ENCODE assay signal across 12 cellular contexts in genomic region chr11:66559141-66559861, GRCh38. TPM values are rescaled to one million over a fixed set of nuclear protein-coding genes. Genes with fewer than 3 reads are reported as not detected.
DNase-seq lines count a peak whose midpoint lies in the region; ATAC-seq and TF ChIP-seq lines count a peak whose summit lies in the region.
"Had no signal": no experiment of that assay in that cellular context is flagged by ENCODE, and none has a peak within 500 bp of the region (broad histone marks: within the 10 kb centered on the region; RNA-seq: fewer than 3 reads in every experiment).

No MANE protein-coding gene starts in this region.

- no peaks in the 10 kb centered on the region for H3K9me3 Mint-ChIP-seq in CD8-positive, alpha-beta memory T cell
- H3K9me3 Mint-ChIP-seq in WTC11 (no peaks in the 10 kb centered on the region), Caco-2 (ENCODE audit: unreplicated experiment) (no peaks in the 10 kb centered on the region), progenitor cell of endocrine pancreas (ENCODE audit: low read depth) (no peaks in the 10 kb centered on the region)
- H3K9me3 Mint-ChIP-seq in effector memory CD8-positive, alpha-beta T cell: no peaks in the 10 kb centered on the region
- H3K9me3 Mint-ChIP-seq: natural killer cell treated with Interleukin-12 subunit alpha and Interleukin-12 subunit beta and Interleukin-15 and Interleukin-18, amount 100 ng/mL, for 72 hours had no signal

- intact Hi-C loops in psoas muscle (cut with DNase I): no loop called here
- intact Hi-C loops in Caco-2 (cut with micrococcal nuclease; ENCODE audit: unreplicated experiment): no loop called here

- no peaks in the 10 kb centered on the region for H3K9me3 ChIP-seq in CD8-positive, alpha-beta memory T cell (ENCODE audit: low read length)
- no peaks in the 10 kb centered on the region for H3K9me3 ChIP-seq in psoas muscle
- no peaks in the 10 kb centered on the region for H3K9me3 ChIP-seq in Caco-2

- TF ChIP-seq CTCF in WTC11 (IDR thresholded peaks at IDR 0.05) (no peak), psoas muscle (IDR thresholded peaks at IDR 0.05) (no peak), Caco-2 (IDR thresholded peaks at IDR 0.05; ENCODE audit: insufficient read depth in 1 of 2, low read depth in 1 of 2, low read length in 1 of 2, severe bottlenecking in 1 of 2, unreplicated experiment in 1 of 2) (no peak), progenitor cell of endocrine pancreas (IDR thresholded peaks at IDR 0.05; ENCODE audit: unreplicated experiment) (no peak)

- peaks cover 8 to 16% of the 10 kb centered on the region in 2 donors for H3K27me3 Mint-ChIP-seq in CD8-positive, alpha-beta memory T cell
- peaks cover 6% of the 10 kb centered on the region for H3K27me3 Mint-ChIP-seq in WTC11 (ENCODE audit: low read depth)
- peaks cover 0 to 7% of the 10 kb centered on the region in 2 donors for H3K27me3 Mint-ChIP-seq in effector memory CD8-positive, alpha-beta T cell
- H3K27me3 Mint-ChIP-seq in Caco-2 (ENCODE audit: insufficient read depth, unreplicated experiment): no peaks in the 10 kb centered on the region
- peaks cover 3% of the 10 kb centered on the region for H3K27me3 Mint-ChIP-seq in progenitor cell of endocrine pancreas

- peaks cover 5% of the 10 kb centered on the region for H3K4me1 ChIP-seq in CD8-positive, alpha-beta memory T cell (ENCODE audit: insufficient read depth, low read length)
- H3K4me1 ChIP-seq in psoas muscle (peaks cover 4% of the 10 kb centered on the region), Caco-2 (no peaks in the 10 kb centered on the region)

- BruUV-seq in Caco-2 (replicated peaks; lab: Mats Ljungman, UMichigan): no TSS peak

- DNase-seq in CD8-positive, alpha-beta memory T cell: peak in 4 of 5 donors; percentile 25 to 53 (median 27)
- DNase-seq in WTC11 (ENCODE audit: low spot score) (peak; percentile 55), psoas muscle (peak; percentile 53 to 70), Caco-2 (no peak), NCI-H446 (lab: John Stamatoyannopoulos, UW) (no peak), progenitor cell of endocrine pancreas (ENCODE audit: low spot score, unreplicated experiment) (no peak)
- no peak for DNase-seq in effector memory CD8-positive, alpha-beta T cell
- DNase-seq: NCI-H1092 treated with DMSO at 0.1 percent for 48 hours had no signal

- 15 to 25% (median 16%) methylated on average over 36 to 49 of the region's 49 CpGs for WGBS in psoas muscle, 3 donors

- POLR2A ChIA-PET in CD8-positive, alpha-beta memory T cell (lab: Charles Lee): interaction anchor here (0.5 kb wide), 1 partner anchor 110 kb away, joined by 3 read pairs; no protein-coding TSS in a partner anchor
- POLR2A ChIA-PET in WTC11 (lab: Charles Lee) (interaction anchor here (0.6 kb wide), 1 partner anchor 372 kb away, joined by 8 read pairs; no protein-coding TSS in a partner anchor), Caco-2 (lab: Charles Lee) (interaction anchor here (0.6 kb wide), 1 partner anchor 57 kb away, joined by 3 read pairs; the partner anchor contains the start of gene RBM14)

- no peak overlapping the region for H3K4me3 ChIP-seq in CD8-positive, alpha-beta memory T cell (ENCODE audit: low read length)
- H3K4me3 ChIP-seq in psoas muscle (peak overlapping the region; percentile 6), Caco-2 (ENCODE audit: low read depth, low read length) (no peak overlapping the region)
- H3K4me3 ChIP-seq: SK-N-MC had no signal

- no peak overlapping the region for H3K27ac Mint-ChIP-seq in CD8-positive, alpha-beta memory T cell
- H3K27ac Mint-ChIP-seq in WTC11 (no peak overlapping the region), Caco-2 (ENCODE audit: unreplicated experiment) (no peak overlapping the region), progenitor cell of endocrine pancreas (no peak overlapping the region)
- H3K27ac Mint-ChIP-seq in effector memory CD8-positive, alpha-beta T cell: no peak overlapping the region
- H3K27ac Mint-ChIP-seq: natural killer cell treated with Interleukin-12 subunit alpha and Interleukin-12 subunit beta and Interleukin-15 and Interleukin-18, amount 100 ng/mL, for 72 hours had no signal

- H3K27ac ChIP-seq in CD8-positive, alpha-beta memory T cell (ENCODE audit: low read depth, low read length): no peak overlapping the region
- H3K27ac ChIP-seq in psoas muscle: no peak overlapping the region
- H3K27ac ChIP-seq: SK-N-MC had no signal

- H3K4me3 Mint-ChIP-seq in CD8-positive, alpha-beta memory T cell: peak overlapping the region in 2 of 7 donors; percentile 17 to 25
- H3K4me3 Mint-ChIP-seq in WTC11 (peak overlapping the region; percentile 29; the same call in 1 of the 2 replicates), Caco-2 (ENCODE audit: unreplicated experiment) (no peak overlapping the region), progenitor cell of endocrine pancreas (ENCODE audit: low read depth) (no peak overlapping the region)
- H3K4me3 Mint-ChIP-seq in effector memory CD8-positive, alpha-beta T cell: peak overlapping the region in 1 of 2 donors; percentile 42
- H3K4me3 Mint-ChIP-seq: natural killer cell treated with Interleukin-12 subunit alpha and Interleukin-12 subunit beta and Interleukin-15 and Interleukin-18, amount 100 ng/mL, for 72 hours had no signal

- CTCF ChIA-PET in CD8-positive, alpha-beta memory T cell (lab: Charles Lee): interaction anchor here (0.6 kb wide), 1 partner anchor 122 kb away, joined by 3 read pairs; no protein-coding TSS in a partner anchor
- CTCF ChIA-PET in WTC11 (lab: Charles Lee): interaction anchor here (0.6 to 1.6 kb wide), 9 partner anchors 9 to 751 kb away, joined by 3 to 11 read pairs (median 4); partner anchors contain the start of genes ACTN3, CTSF, MRPL11 and RBM4B
- CTCF ChIA-PET in Caco-2 (lab: Charles Lee): interaction anchor here (0.6 kb wide), 2 partner anchors 80 to 560 kb away, joined by 3 to 4 read pairs; partner anchors contain the start of gene KDM2A

- H3K36me3 ChIP-seq in CD8-positive, alpha-beta memory T cell (ENCODE audit: insufficient read depth, low read length): no peaks in the 10 kb centered on the region
- peaks cover 0 to 28% of the 10 kb centered on the region in 2 donors for H3K36me3 ChIP-seq in psoas muscle (ENCODE audit: insufficient read depth in 1 of 2, low read depth in 1 of 2)
- H3K36me3 ChIP-seq in Caco-2 (ENCODE audit: control insufficient read depth, insufficient read depth, low read length): no peaks in the 10 kb centered on the region

- H3K4me1 Mint-ChIP-seq in CD8-positive, alpha-beta memory T cell: peaks cover 0 to 6% (median 1%) of the 10 kb centered on the region in 3 donors
- H3K4me1 Mint-ChIP-seq in WTC11 (no peaks in the 10 kb centered on the region), Caco-2 (ENCODE audit: low read depth, unreplicated experiment) (no peaks in the 10 kb centered on the region), progenitor cell of endocrine pancreas (ENCODE audit: low read depth) (no peaks in the 10 kb centered on the region)
- H3K4me1 Mint-ChIP-seq in effector memory CD8-positive, alpha-beta T cell (ENCODE audit: low read depth in 2 of 2): no peaks in the 10 kb centered on the region

- peaks cover 0 to 1% (median 0%) of the 10 kb centered on the region in 3 donors for H3K36me3 Mint-ChIP-seq in CD8-positive, alpha-beta memory T cell
- H3K36me3 Mint-ChIP-seq in WTC11 (peaks cover 26% of the 10 kb centered on the region), Caco-2 (ENCODE audit: insufficient read depth, unreplicated experiment) (no peaks in the 10 kb centered on the region), progenitor cell of endocrine pancreas (ENCODE audit: insufficient read depth) (no peaks in the 10 kb centered on the region)
- H3K36me3 Mint-ChIP-seq in effector memory CD8-positive, alpha-beta T cell (ENCODE audit: insufficient read depth): peaks cover 4% of the 10 kb centered on the region
- H3K36me3 Mint-ChIP-seq: natural killer cell treated with Interleukin-12 subunit alpha and Interleukin-12 subunit beta and Interleukin-15 and Interleukin-18, amount 100 ng/mL, for 72 hours had no signal

- ATAC-seq in WTC11: peak; percentile 81
- peak; percentile 80 for ATAC-seq in effector memory CD8-positive, alpha-beta T cell (replicated peaks)
- ATAC-seq in psoas muscle: peak; percentile 39 to 60 (median 51)
- ATAC-seq in HG02610 (IDR thresholded peaks at IDR 0.05; ENCODE audit: unreplicated experiment): no peak

- no peaks in the 10 kb centered on the region for H3K27me3 ChIP-seq in CD8-positive, alpha-beta memory T cell (ENCODE audit: insufficient read depth, low read length, poor library complexity, severe bottlenecking)
- H3K27me3 ChIP-seq in psoas muscle (ENCODE audit: insufficient read depth in 3 of 3, low read length in 2 of 3) (no peaks in the 10 kb centered on the region), Caco-2 (replicated peaks; ENCODE audit: control insufficient read depth, insufficient read depth, low read length) (no peaks in the 10 kb centered on the region)

RNA-seq across cellular contexts. Expression of gene CTSF, which starts 9.1 kb away (rescaled TPM):
- 1 to 10 TPM; 5.6 to 6.0 TPM for total RNA-seq in CD8-positive, alpha-beta memory T cell
- polyA plus RNA-seq in CD8-positive, alpha-beta memory T cell: 20.6 TPM
- total RNA-seq in WTC11 (2021) (4.4 to 4.9 TPM (median 4.7 TPM) in 3 replicates), psoas muscle (10 to 100 TPM; 31.5 to 79.0 (median 50.3) TPM), Caco-2 (2022) (not detected in 2 replicates), progenitor cell of endocrine pancreas (3.6 and 4.1 TPM in 2 replicates)
- 10 to 100 TPM; 16.5 to 33.0 (median 31.5) TPM for polyA plus RNA-seq in psoas muscle

RNA-seq across cellular contexts. Expression of gene ACTN3, which starts 12.6 kb away (rescaled TPM):
- total RNA-seq in CD8-positive, alpha-beta memory T cell: under 1 TPM; 0.31 to 0.33 TPM
- not detected for polyA plus RNA-seq in CD8-positive, alpha-beta memory T cell
- total RNA-seq in WTC11 (2021) (18.5 to 20.4 TPM (median 19.2 TPM) in 3 replicates), psoas muscle (100 to 1,000 TPM in 1 of 4 donors, 10 to 100 TPM in 2, 1 to 10 TPM in 1; 2.9 to 254 (median 78.4) TPM), Caco-2 (2022) (0.16 TPM in 1 of 2 replicates, not detected in the other), progenitor cell of endocrine pancreas (0.43 and 0.44 TPM in 2 replicates)
- polyA plus RNA-seq in psoas muscle: 100 to 1,000 TPM in 1 of 3 donors, 10 to 100 TPM in 1, 1 to 10 TPM in 1; 8.7 to 531 (median 15.1) TPM
- total RNA-seq: frontal cortex had no signal

RNA-seq across cellular contexts. Expression of gene ZDHHC24, which starts 13.5 kb away (rescaled TPM):
- total RNA-seq in CD8-positive, alpha-beta memory T cell: 10 to 100 TPM; 16.6 to 17.1 TPM
- polyA plus RNA-seq in CD8-positive, alpha-beta memory T cell: 21.5 TPM
- 11.1 to 14.8 TPM (median 13.7 TPM) in 3 replicates for total RNA-seq in WTC11 (2021)
- 1 to 10 TPM; 3.9 to 6.5 (median 5.2) TPM for total RNA-seq in psoas muscle
- polyA plus RNA-seq in psoas muscle: 1 to 10 TPM; 5.4 to 7.6 (median 5.5) TPM
- 25.1 and 26.9 TPM in 2 replicates for total RNA-seq in Caco-2 (2022)
- total RNA-seq in progenitor cell of endocrine pancreas: 9.7 and 10.5 TPM in 2 replicates

RNA-seq across cellular contexts. Expression of gene CCDC87, which starts 33.6 kb away (rescaled TPM):
- total RNA-seq in CD8-positive, alpha-beta memory T cell: under 1 TPM; 0.20 to 0.27 TPM
- not detected for polyA plus RNA-seq in CD8-positive, alpha-beta memory T cell
- total RNA-seq in WTC11 (2021) (0.71 to 0.85 TPM (median 0.80 TPM) in 3 replicates), psoas muscle (under 1 TPM in 3 of 4 donors, not detected in 1; 0.36 to 0.46 (median 0.36) TPM), Caco-2 (2022) (1.0 TPM in 2 replicates), progenitor cell of endocrine pancreas (0.89 and 1.1 TPM in 2 replicates)
- 1 to 10 TPM in 1 of 3 donors, under 1 TPM in 2; 0.06 to 1.1 (median 0.20) TPM for polyA plus RNA-seq in psoas muscle
- total RNA-seq: natural killer cell treated with Interleukin-12 subunit alpha and Interleukin-12 subunit beta and Interleukin-15 and Interleukin-18, amount 100 ng/mL, for 72 hours had no signal

RNA-seq across cellular contexts. Expression of gene CCS, which starts 33.7 kb away (rescaled TPM):
- total RNA-seq in CD8-positive, alpha-beta memory T cell: 10 to 100 TPM; 24.1 to 25.7 TPM
- 41.1 TPM for polyA plus RNA-seq in CD8-positive, alpha-beta memory T cell
- total RNA-seq in WTC11 (2021) (35.9 to 47.3 TPM (median 41.7 TPM) in 3 replicates), psoas muscle (10 to 100 TPM; 10.5 to 17.0 (median 14.8) TPM), Caco-2 (2022) (52.9 and 54.0 TPM in 2 replicates), progenitor cell of endocrine pancreas (48.9 and 49.7 TPM in 2 replicates)
- polyA plus RNA-seq in psoas muscle: 10 to 100 TPM; 15.2 to 22.9 (median 15.7) TPM

Comparison
In these comparisons a context has a peak if more than half of its experiments do, and no peak if none do; other contexts are left out.
1. DNase-seq: peak in CD8-positive, alpha-beta memory T cell (4 of 5), WTC11 (single experiment) and psoas muscle (2 of 2); none in effector memory CD8-positive, alpha-beta T cell (0 of 3), Caco-2 (0 of 2), NCI-H446 (0 of 2) and progenitor cell of endocrine pancreas (single experiment).